8 cellular contexts compared by ENCODE assay signal in genomic region chr4:70705856-70706461, GRCh38. TPM values are rescaled to one million over a fixed set of nuclear protein-coding genes. Genes with fewer than 3 reads are reported as not detected.
DNase-seq lines count a peak whose midpoint lies in the region; ATAC-seq and TF ChIP-seq lines count a peak whose summit lies in the region.

No MANE protein-coding gene starts in this region.

- H4K20me1 ChIP-seq in H9 (ENCODE audit: control insufficient read depth, insufficient read depth, insufficient read length) (no peaks in the 10 kb centered on the region), hepatocyte (ENCODE audit: insufficient read depth, poor library complexity, severe bottlenecking) (no peaks in the 10 kb centered on the region)

- no peak overlapping the region for H2BK120ac ChIP-seq in H9 (ENCODE audit: low read depth, low read length, poor library complexity, severe bottlenecking)

- ATAC-seq in activated CD8-positive, alpha-beta T cell treated with anti-CD3 and anti-CD28 coated beads, Interleukin-2, amount 10 ng/mL, durations not matched to agents 7 days and 5 days, result no peak
- no peak for ATAC-seq in GM21786 (IDR thresholded peaks at IDR 0.05; ENCODE audit: unreplicated experiment)

- H4K5ac ChIP-seq in H9 (ENCODE audit: insufficient read length, low read depth, low read length), result no peak overlapping the region

- no peak overlapping the region for H3K4ac ChIP-seq in H9 (ENCODE audit: low read depth, low read length)

- H3K4me2 ChIP-seq in H9 (ENCODE audit: insufficient read depth, insufficient read length, low read length) (peak overlapping the region; percentile 80), hepatocyte (peak overlapping the region; percentile 87)

- peaks cover 24 to 25% of the 10 kb centered on the region in 2 experiments for H3K4me1 Mint-ChIP-seq in H9
- peaks cover 27% of the 10 kb centered on the region for H3K4me1 Mint-ChIP-seq in activated CD8-positive, alpha-beta T cell treated with anti-CD3 and anti-CD28 coated beads, Interleukin-2, amount 10 ng/mL, durations not matched to agents 7 days and 5 days (ENCODE audit: low read depth)

- H3K27me3 ChIP-seq in H9 (ENCODE audit: insufficient read depth, low read length), result no peaks in the 10 kb centered on the region
- H3K27me3 ChIP-seq in hepatocyte, result no peaks in the 10 kb centered on the region

- H2BK15ac ChIP-seq in H9 (ENCODE audit: low read depth, low read length), result no peak overlapping the region

- H4K8ac ChIP-seq in H9 (replicated peaks; ENCODE audit: insufficient read length, low read depth, low read length), result no peak overlapping the region

- H3K9me3 Mint-ChIP-seq in H9, result no peaks in the 10 kb centered on the region
- H3K9me3 Mint-ChIP-seq in activated CD8-positive, alpha-beta T cell treated with anti-CD3 and anti-CD28 coated beads, Interleukin-2, amount 10 ng/mL, durations not matched to agents 7 days and 5 days (ENCODE audit: insufficient read depth), result no peaks in the 10 kb centered on the region

- no peaks in the 10 kb centered on the region; a peak in 1 of 7 replicates for H3K36me3 Mint-ChIP-seq in H9 (ENCODE audit: insufficient read depth in 1 of 3, low read depth in 3 of 3)
- no peaks in the 10 kb centered on the region for H3K36me3 Mint-ChIP-seq in activated CD8-positive, alpha-beta T cell treated with anti-CD3 and anti-CD28 coated beads, Interleukin-2, amount 10 ng/mL, durations not matched to agents 7 days and 5 days (ENCODE audit: low read depth)

- H3K9me3 ChIP-seq in H9 (ENCODE audit: control insufficient read depth, low read depth, low read length) (no peaks in the 10 kb centered on the region), hepatocyte (ENCODE audit: low read depth) (no peaks in the 10 kb centered on the region)

- no peaks in the 10 kb centered on the region for H3K23me2 ChIP-seq in H9 (ENCODE audit: insufficient read length, low read depth, low read length, poor library complexity, severe bottlenecking)

- no peak overlapping the region for H3K56ac ChIP-seq in H9 (ENCODE audit: insufficient read length, low read depth, low read length)

- no peak overlapping the region for H3T11ph ChIP-seq in H9 (ENCODE audit: low read length)

- peak overlapping the region; percentile 5 for H3K9ac ChIP-seq in H9 (ENCODE audit: extremely low read depth, insufficient read length, low read length)

- no peak overlapping the region for H2AK5ac ChIP-seq in H9 (ENCODE audit: insufficient read length, low read length)

- no peaks in the 10 kb centered on the region for H3K27me3 Mint-ChIP-seq in H9 (ENCODE audit: low read depth)
- no peaks in the 10 kb centered on the region for H3K27me3 Mint-ChIP-seq in activated CD8-positive, alpha-beta T cell treated with anti-CD3 and anti-CD28 coated beads, Interleukin-2, amount 10 ng/mL, durations not matched to agents 7 days and 5 days (ENCODE audit: low read depth)

- CTCF ChIA-PET in activated CD8-positive, alpha-beta T cell treated with anti-CD3 and anti-CD28 coated beads, Interleukin-2, amount 10 ng/mL, durations not matched to agents 7 days and 5 days (lab: Charles Lee), result interaction anchor here (0.8 to 5.5 kb wide), 10 partner anchors 15 to 220 kb away, joined by 3 to 90 read pairs (median 4); partner anchors contain the start of genes RUFY3 and UTP3

- H3K23ac ChIP-seq in H9 (ENCODE audit: insufficient read length, low read depth, low read length), result no peak overlapping the region

- peak overlapping the region in 2 of 3 experiments; percentile 63 to 78; a peak in 2 of 7 replicates for H3K27ac Mint-ChIP-seq in H9
- peak overlapping the region; percentile 76 for H3K27ac Mint-ChIP-seq in activated CD8-positive, alpha-beta T cell treated with anti-CD3 and anti-CD28 coated beads, Interleukin-2, amount 10 ng/mL, durations not matched to agents 7 days and 5 days

- H3K36me3 ChIP-seq in hepatocyte (replicated peaks; ENCODE audit: insufficient read depth, low read depth), result no peaks in the 10 kb centered on the region

- H3K4me3 ChIP-seq in AG09309 (ENCODE audit: control insufficient read depth, low read depth, low read length), result peak overlapping the region; percentile 75
- peak overlapping the region; percentile 49 for H3K4me3 ChIP-seq in hepatocyte
- peak overlapping the region; percentile 67 to 95 (median 72) for H3K4me3 ChIP-seq in skin epidermis

- H3K4me3 Mint-ChIP-seq in H9, result peak overlapping the region; percentile 86 to 90
- peak overlapping the region; percentile 91 for H3K4me3 Mint-ChIP-seq in activated CD8-positive, alpha-beta T cell treated with anti-CD3 and anti-CD28 coated beads, Interleukin-2, amount 10 ng/mL, durations not matched to agents 7 days and 5 days

- H3K4me1 ChIP-seq in H9 (ENCODE audit: insufficient read depth, low read length) (no peaks in the 10 kb centered on the region; the same call in 1 of the 2 replicates), hepatocyte (ENCODE audit: insufficient read depth) (peaks cover 11% of the 10 kb centered on the region)

- no peak overlapping the region for H2BK20ac ChIP-seq in H9 (ENCODE audit: low read depth, low read length, poor library complexity, severe bottlenecking)

- H2BK5ac ChIP-seq in H9 (ENCODE audit: insufficient read length, low read length), result no peak overlapping the region

- no peak overlapping the region for H3K27ac ChIP-seq in H9 (ENCODE audit: insufficient read length, low read depth, low read length)
- peak overlapping the region; percentile 94 for H3K27ac ChIP-seq in hepatocyte
- peak overlapping the region; percentile 82 to 99 (median 95) for H3K27ac ChIP-seq in skin epidermis

- H3K79me2 ChIP-seq in H9 (ENCODE audit: insufficient read depth, low read length) (no peaks in the 10 kb centered on the region), hepatocyte (peaks cover 45% of the 10 kb centered on the region)

- no peak overlapping the region for H2BK12ac ChIP-seq in H9 (ENCODE audit: insufficient read length, low read depth, low read length)

- no peaks in the 10 kb centered on the region for H3K79me1 ChIP-seq in H9 (ENCODE audit: insufficient read depth, low read depth, low read length, poor library complexity, severe bottlenecking)

- TF ChIP-seq CTCF in AG09309 (IDR thresholded peaks at IDR 0.05; ENCODE audit: control insufficient read depth, insufficient read depth, low read depth, low read length, missing control alignments), result no peak
- no peak for TF ChIP-seq CTCF in H9 (conservative IDR thresholded peaks at IDR 0.05)
- no peak for TF ChIP-seq CTCF in hepatocyte (IDR thresholded peaks at IDR 0.05; ENCODE audit: poor library complexity)

- H3K9me2 ChIP-seq in hepatocyte (replicated peaks; ENCODE audit: insufficient read depth), result no peaks in the 10 kb centered on the region

- no peak overlapping the region for H4K91ac ChIP-seq in H9 (ENCODE audit: insufficient read length, low read depth, low read length)

- no peak overlapping the region for H3K18ac ChIP-seq in H9 (ENCODE audit: insufficient read length, low read depth, low read length)

- H3K14ac ChIP-seq in H9 (ENCODE audit: insufficient read depth, low read length), result no peak overlapping the region

- DNase-seq in AG09309 (ENCODE audit: low read depth) (peak; percentile 85), H9 (no peak), hepatocyte (ENCODE audit: low spot score) (no peak)
- no peak for DNase-seq in activated CD8-positive, alpha-beta T cell treated with anti-CD3 and anti-CD28 coated beads, Interleukin-2, amount 10 ng/mL, durations not matched to agents 7 days and 5 days
- no peak for DNase-seq in stimulated activated CD4-positive, alpha-beta T cell treated with anti-CD3 and anti-CD28 coated beads, Interleukin-12 subunit alpha, Interleukin-12 subunit beta, amount 100 ng/mL, for 4 hours
- no peak for DNase-seq in activated CD4-positive, alpha-beta T cell treated with anti-CD3 and anti-CD28 coated beads, Interleukin-2, amount 50 U/mL, for 4 hours

- H2AFZ ChIP-seq in H9 (ENCODE audit: low read length) (no peak overlapping the region), hepatocyte (peak overlapping the region; percentile 66)

- no CpG with 5 or more reads among the region's 17 CpGs for WGBS in H9 (ENCODE audit: extremely low coverage, insufficient read length, low lambda C conversion rate)
- WGBS in hepatocyte (ENCODE audit: low lambda C conversion rate, missing lambda C conversion rate), result 4% methylated on average over 17 of the region's 17 CpGs

- POLR2A ChIA-PET in activated CD8-positive, alpha-beta T cell treated with anti-CD3 and anti-CD28 coated beads, Interleukin-2, amount 10 ng/mL, durations not matched to agents 7 days and 5 days (lab: Charles Lee), result interaction anchor here (1.0 to 4.5 kb wide), 7 partner anchors 16 to 288 kb away, joined by 3 to 34 read pairs (median 4); partner anchors contain the start of genes DCK and UTP3

RNA-seq across cellular contexts. Expression of gene RUFY3, which starts 15.8 kb away (rescaled TPM):
- 41.7 and 48.0 TPM in 2 replicates for total RNA-seq in H9 (2021)
- total RNA-seq in activated CD8-positive, alpha-beta T cell treated with anti-CD3 and anti-CD28 coated beads, Interleukin-2, amount 10 ng/mL, durations not matched to agents 7 days and 5 days, result 10 to 100 TPM; 35.1 to 43.2 TPM
- total RNA-seq in hepatocyte, result 31.2 and 40.1 TPM in 2 replicates
- 22.2 and 25.6 TPM in 2 replicates for polyA plus RNA-seq in hepatocyte

RNA-seq across cellular contexts. Expression of gene UTP3, which starts 17.6 kb away (rescaled TPM):
- total RNA-seq in H9 (2021) (49.3 and 51.9 TPM in 2 replicates), hepatocyte (16.2 and 19.8 TPM in 2 replicates)
- total RNA-seq in activated CD8-positive, alpha-beta T cell treated with anti-CD3 and anti-CD28 coated beads, Interleukin-2, amount 10 ng/mL, durations not matched to agents 7 days and 5 days, result 10 to 100 TPM; 38.7 to 39.2 TPM
- 12.0 and 13.9 TPM in 2 replicates for polyA plus RNA-seq in hepatocyte

RNA-seq across cellular contexts. Expression of gene JCHAIN, which starts 39.7 kb away (rescaled TPM):
- total RNA-seq in H9 (2021), result not detected in 2 replicates
- total RNA-seq in activated CD8-positive, alpha-beta T cell treated with anti-CD3 and anti-CD28 coated beads, Interleukin-2, amount 10 ng/mL, durations not matched to agents 7 days and 5 days, result not detected
- total RNA-seq in hepatocyte, result 0.44 TPM in 1 of 2 replicates, not detected in the other
- not detected in 2 replicates for polyA plus RNA-seq in hepatocyte
